In genomic region chr3:56862352-56863062, GRCh38 we compare ENCODE assay signal across 11 cellular contexts.
DNase-seq lines count a peak whose midpoint lies in the region; ATAC-seq, FAIRE-seq and TF ChIP-seq lines count a peak whose summit lies in the region.
"Had no signal": no experiment of that assay in that cellular context is flagged by ENCODE, and none has a peak within 500 bp of the region (broad histone marks: within the 10 kb centered on the region; RNA-seq: fewer than 3 reads in every experiment).

No MANE protein-coding gene starts in this region.

- no peaks in the 10 kb centered on the region for H3K27me3 Mint-ChIP-seq in endothelial cell (ENCODE audit: unreplicated experiment)

- H3K9me3 Mint-ChIP-seq in endothelial cell (ENCODE audit: unreplicated experiment), result no peaks in the 10 kb centered on the region

- H3K4me1 Mint-ChIP-seq in endothelial cell (ENCODE audit: unreplicated experiment), result peaks cover 9% of the 10 kb centered on the region

- DNase-seq in SIG-M5 treated with dmso at 0.1 percent for 504 hours (lab: John Stamatoyannopoulos, UW; ENCODE audit: unreplicated experiment), result peak; percentile 26
- no peak for DNase-seq in SIG-M5 (lab: John Stamatoyannopoulos, UW)
- peak; percentile 20 for DNase-seq in RCC 7860 (ENCODE audit: low spot score)
- peak; percentile 66 for DNase-seq in epithelial cell of proximal tubule (ENCODE audit: low read depth)
- DNase-seq in putamen (ENCODE audit: low spot score), result peak; percentile 61
- no peak for DNase-seq in endothelial cell (ENCODE audit: low spot score)
- DNase-seq in left ventricle myocardium superior, result no peak
- DNase-seq: NCI-H524 treated with DMSO at 0.1 percent for 48 hours had no signal

- no peak overlapping the region for H3K4me3 ChIP-seq in epithelial cell of proximal tubule (ENCODE audit: low read depth, low read length)
- H3K4me3 ChIP-seq: cardiac muscle cell, right atrium auricular region had no signal

- ATAC-seq in left ventricle myocardium superior (no peak), GM21619 (IDR thresholded peaks at IDR 0.05; ENCODE audit: unreplicated experiment) (no peak)

- TF ChIP-seq CTCF in epithelial cell of proximal tubule (conservative IDR thresholded peaks at IDR 0.05; ENCODE audit: low read depth, low read length), result no peak
- TF ChIP-seq CTCF in endothelial cell (IDR thresholded peaks at IDR 0.05; ENCODE audit: unreplicated experiment), result no peak

- H3K4me3 Mint-ChIP-seq in endothelial cell (ENCODE audit: unreplicated experiment), result no peak overlapping the region

- intact Hi-C loops in left ventricle myocardium superior (cut with micrococcal nuclease), result no loop called here

- no peak for FAIRE-seq in RCC 7860 (lab: Jason Lieb, UNC)

- no peaks in the 10 kb centered on the region for H3K36me3 Mint-ChIP-seq in endothelial cell (ENCODE audit: low read depth, unreplicated experiment)

- H3K27ac Mint-ChIP-seq in endothelial cell (ENCODE audit: unreplicated experiment), result no peak overlapping the region

Comparison
In these comparisons a context has a peak if more than half of its experiments do, and no peak if none do; other contexts are left out.
1. DNase-seq: peak in SIG-M5 treated with dmso at 0.1 percent for 504 hours (single experiment), RCC 7860 (single experiment), epithelial cell of proximal tubule (single experiment) and putamen (single experiment); none in SIG-M5 (single experiment), endothelial cell (single experiment) and left ventricle myocardium superior (single experiment).